ENCODE assay signal across 8 cellular contexts in genomic region chr7:107660381-107661080, GRCh38. TPM values are rescaled to one million over a fixed set of nuclear protein-coding genes. Genes with fewer than 3 reads are reported as not detected.
DNase-seq lines count a peak whose midpoint lies in the region; ATAC-seq and TF ChIP-seq lines count a peak whose summit lies in the region.

TSS of gene SLC26A4 (plus strand) at chr7:107660828. CDS start at chr7:107661642, 814 bp downstream.

- no peak within 1 kb of the TSS for H3K27ac Mint-ChIP-seq in dendritic cell treated with granulocyte-macrophage colony-stimulating factor and Interleukin-4, amounts not matched to agents 40 ng/mL and 50 ng/mL, for 4 days
- H3K27ac Mint-ChIP-seq in mesothelial cell of epicardium = no peak within 1 kb of the TSS

- H3K4me3 Mint-ChIP-seq in dendritic cell treated with granulocyte-macrophage colony-stimulating factor and Interleukin-4, amounts not matched to agents 40 ng/mL and 50 ng/mL, for 4 days = peak within 1 kb of the TSS; percentile 77
- peak within 1 kb of the TSS; percentile 81 for H3K4me3 Mint-ChIP-seq in mesothelial cell of epicardium

- no peaks in the 10 kb centered on the region for H3K9me3 Mint-ChIP-seq in dendritic cell treated with granulocyte-macrophage colony-stimulating factor and Interleukin-4, amounts not matched to agents 40 ng/mL and 50 ng/mL, for 4 days
- no peaks in the 10 kb centered on the region for H3K9me3 Mint-ChIP-seq in mesothelial cell of epicardium

- H3K4me1 ChIP-seq in BE2C (no peaks in the 10 kb centered on the region; the same call in none of the 2 replicates), SJSA1 (replicated peaks) (peaks cover 23% of the 10 kb centered on the region), thyroid gland (peaks cover 26 to 36% of the 10 kb centered on the region in 2 donors)

- 3 to 4% methylated on average over 25 to 34 of the region's 37 CpGs for WGBS in thyroid gland, 2 donors

- peaks cover 21% of the 10 kb centered on the region for H3K4me1 Mint-ChIP-seq in dendritic cell treated with granulocyte-macrophage colony-stimulating factor and Interleukin-4, amounts not matched to agents 40 ng/mL and 50 ng/mL, for 4 days (ENCODE audit: low read depth)
- H3K4me1 Mint-ChIP-seq in mesothelial cell of epicardium = peaks cover 7% of the 10 kb centered on the region

- no peaks in the 10 kb centered on the region for H3K9me3 ChIP-seq in BE2C
- H3K9me3 ChIP-seq in SJSA1 (replicated peaks) = no peaks in the 10 kb centered on the region
- H3K9me3 ChIP-seq in thyroid gland = no peaks in the 10 kb centered on the region

- H3K27me3 ChIP-seq in BE2C (peaks cover 25% of the 10 kb centered on the region), SJSA1 (replicated peaks) (peaks cover 35% of the 10 kb centered on the region), thyroid gland (no peaks in the 10 kb centered on the region)

- no peak within 1 kb of the TSS for H3K27ac ChIP-seq in SJSA1
- H3K27ac ChIP-seq in thyroid gland = peak within 1 kb of the TSS; percentile 90 to 92 (median 91)

- intact Hi-C loops in dendritic cell treated with granulocyte-macrophage colony-stimulating factor and Interleukin-4, amounts not matched to agents 40 ng/mL and 50 ng/mL, for 4 days (cut with micrococcal nuclease) = no loop called here
- intact Hi-C loops in thyroid gland (cut with DNase I) = no loop called here

- peak within 1 kb of the TSS; percentile 66 for H3K4me3 ChIP-seq in BE2C (ENCODE audit: low read depth, low read length)
- peak within 1 kb of the TSS; percentile 28 for H3K4me3 ChIP-seq in SJSA1
- peak within 1 kb of the TSS; percentile 43 to 86 (median 54) for H3K4me3 ChIP-seq in thyroid gland (replicated peaks in 1 of 3)

- TF ChIP-seq CTCF in BE2C (IDR thresholded peaks at IDR 0.05; ENCODE audit: low read depth, low read length) (no peak), mesothelial cell of epicardium (IDR thresholded peaks at IDR 0.05; ENCODE audit: unreplicated experiment) (no peak), thyroid gland (IDR thresholded peaks at IDR 0.05) (no peak)

- no peak for DNase-seq in BE2C
- no peak for DNase-seq in SJSA1 (ENCODE audit: low read depth in 1 of 2, low spot score in 2 of 2)
- no peak for DNase-seq in mesothelial cell of epicardium (ENCODE audit: low spot score in 2 of 2, unreplicated experiment in 2 of 2)
- peak; percentile 58 to 62 for DNase-seq in thyroid gland
- no peak for DNase-seq in cerebellum (ENCODE audit: low spot score)
- no peak for DNase-seq in COR-L47 (lab: John Stamatoyannopoulos, UW)

- peaks cover 58% of the 10 kb centered on the region for H3K27me3 Mint-ChIP-seq in dendritic cell treated with granulocyte-macrophage colony-stimulating factor and Interleukin-4, amounts not matched to agents 40 ng/mL and 50 ng/mL, for 4 days
- peaks cover 92% of the 10 kb centered on the region for H3K27me3 Mint-ChIP-seq in mesothelial cell of epicardium (ENCODE audit: low read depth)

- peak in 1 of 2 donors; percentile 65 for TF ChIP-seq POLR2A in thyroid gland (IDR thresholded peaks at IDR 0.05)

- no peaks in the 10 kb centered on the region for H3K36me3 Mint-ChIP-seq in dendritic cell treated with granulocyte-macrophage colony-stimulating factor and Interleukin-4, amounts not matched to agents 40 ng/mL and 50 ng/mL, for 4 days (ENCODE audit: low read depth)
- H3K36me3 Mint-ChIP-seq in mesothelial cell of epicardium = no peaks in the 10 kb centered on the region

- peak; percentile 55 for ATAC-seq in GM21528 (IDR thresholded peaks at IDR 0.05; ENCODE audit: low FRiP score, unreplicated experiment)

- H3K36me3 ChIP-seq in BE2C (no peaks in the 10 kb centered on the region), SJSA1 (no peaks in the 10 kb centered on the region), thyroid gland (no peaks in the 10 kb centered on the region)

RNA-seq across cellular contexts. Expression of gene SLC26A4, which starts in this region (rescaled TPM):
- not detected for polyA plus RNA-seq in BE2C (2012; ENCODE audit: insufficient read depth, insufficient read length, low read depth)
- total RNA-seq in SJSA1 (2014; rRNA removed; shearing (Covaris generic)) = 0.22 and 0.24 TPM in 2 replicates
- total RNA-seq in mesothelial cell of epicardium (0.14 to 0.16 TPM in 2 of 3 replicates, not detected in the other), thyroid gland (100 to 1,000 TPM; 193 to 299 (median 254) TPM), cerebellum (0.45 TPM)

Comparison
In these comparisons a context has a peak if more than half of its experiments do, and no peak if none do; other contexts are left out.
1. RNA of gene SLC26A4 (total RNA-seq): 193 to 299 TPM in thyroid gland; 0.45 TPM in cerebellum (single experiment), 0.22 to 0.24 TPM in SJSA1 and 0.14 to 0.16 TPM in mesothelial cell of epicardium; every median in the first group is over 100 times any median in the second.
2. DNase-seq: peak in thyroid gland (2 of 2); none in BE2C (single experiment), SJSA1 (0 of 2), mesothelial cell of epicardium (0 of 2), cerebellum (single experiment) and COR-L47 (single experiment).
3. Peak in every context shown above with its lines, with median percentiles within 50 percentile points of each other: H3K4me3 ChIP-seq.